ENCODE assay signal across 17 cellular contexts in genomic region chr22:30373331-30374325, GRCh38. TPM values are rescaled to one million over a fixed set of nuclear protein-coding genes. Genes with fewer than 3 reads are reported as not detected.
DNase-seq lines count a peak whose midpoint lies in the region; ATAC-seq and TF ChIP-seq lines count a peak whose summit lies in the region.
"Had no signal": no experiment of that assay in that cellular context is flagged by ENCODE, and none has a peak within 500 bp of the region (broad histone marks: within the 10 kb centered on the region; RNA-seq: fewer than 3 reads in every experiment).

No MANE protein-coding gene starts in this region.

- H3K27ac Mint-ChIP-seq in GM23338: no peak overlapping the region
- no peak overlapping the region for H3K27ac Mint-ChIP-seq in osteocyte (ENCODE audit: unreplicated experiment)
- H3K27ac Mint-ChIP-seq: CD4-positive, alpha-beta T cell had no signal

- H3K27ac ChIP-seq in GM23338 (ENCODE audit: low read depth) (no peak overlapping the region), A673 (ENCODE audit: low read depth, low read length, poor library complexity, severe bottlenecking) (no peak overlapping the region)

- H3K9ac ChIP-seq in iPS-15b (ENCODE audit: low read depth, low read length): peak overlapping the region; percentile 26

- peak; percentile 8; the same call in 2 of the 3 replicates for ATAC-seq in GM23338

- H3K9me3 Mint-ChIP-seq in GM23338: no peaks in the 10 kb centered on the region; the same call in 2 of the 3 replicates
- H3K9me3 Mint-ChIP-seq in osteocyte (ENCODE audit: unreplicated experiment): no peaks in the 10 kb centered on the region
- H3K9me3 Mint-ChIP-seq: CD4-positive, alpha-beta T cell had no signal

- H3K4me2 ChIP-seq in GM23338: no peak overlapping the region

- peaks cover 19% of the 10 kb centered on the region for H3K27me3 Mint-ChIP-seq in GM23338 (ENCODE audit: insufficient read depth, low read depth, poor library complexity)
- H3K27me3 Mint-ChIP-seq in osteocyte (ENCODE audit: unreplicated experiment): no peaks in the 10 kb centered on the region
- H3K27me3 Mint-ChIP-seq: CD4-positive, alpha-beta T cell had no signal

- H3K36me3 Mint-ChIP-seq in GM23338 (ENCODE audit: low read depth) (peaks cover 8% of the 10 kb centered on the region), osteocyte (ENCODE audit: unreplicated experiment) (no peaks in the 10 kb centered on the region)

- DNase-seq in GM23338 (ENCODE audit: low spot score): no peak
- DNase-seq in SK-N-DZ (ENCODE audit: low spot score): peak; percentile 49
- DNase-seq in osteocyte (ENCODE audit: extremely low spot score, unreplicated experiment): peak; percentile 80
- DNase-seq in activated CD4-positive, alpha-beta T cell treated with anti-CD3 and anti-CD28 coated beads for 4 hours: no peak
- DNase-seq in A673 (ENCODE audit: low spot score): no peak
- no peak for DNase-seq in NCI-H1105 treated with DMSO at 0.1 percent for 48 hours (lab: John Stamatoyannopoulos, UW)
- no peak for DNase-seq in NCI-H345 (lab: John Stamatoyannopoulos, UW)
- DNase-seq: ACHN; CD4-positive, alpha-beta T cell; DMS79; MG63; NCI-H1105; NCI-H1930; NCI-H2171; NCI-H510A; NCI-H82 had no signal

- H3K4me1 ChIP-seq in GM23338 (ENCODE audit: insufficient read depth) (no peaks in the 10 kb centered on the region), iPS-15b (ENCODE audit: control insufficient read depth, insufficient read depth, low read length) (no peaks in the 10 kb centered on the region), A673 (ENCODE audit: insufficient read depth, low read length, poor library complexity, severe bottlenecking) (no peaks in the 10 kb centered on the region)

- no peak overlapping the region for H3K4me3 ChIP-seq in GM23338
- no peak overlapping the region for H3K4me3 ChIP-seq in iPS-15b (ENCODE audit: low read depth, low read length)
- no peak overlapping the region for H3K4me3 ChIP-seq in A673 (ENCODE audit: low read depth, low read length, poor library complexity, severe bottlenecking)
- H3K4me3 ChIP-seq: MG63 had no signal

- H4K20me1 ChIP-seq in GM23338 (replicated peaks; ENCODE audit: insufficient read depth): no peaks in the 10 kb centered on the region

- no peaks in the 10 kb centered on the region for H3K9me2 ChIP-seq in GM23338 (ENCODE audit: insufficient read depth)

- POLR2A ChIA-PET in A673 (lab: Charles Lee; ENCODE audit: low non-redundant PET): no interaction called here

- H3K27me3 ChIP-seq in GM23338 (ENCODE audit: insufficient read depth): no peaks in the 10 kb centered on the region
- H3K27me3 ChIP-seq in iPS-15b (ENCODE audit: control insufficient read depth, insufficient read depth, low read length): no peaks in the 10 kb centered on the region
- no peaks in the 10 kb centered on the region for H3K27me3 ChIP-seq in A673 (replicated peaks; ENCODE audit: insufficient read depth, low read depth, low read length, poor library complexity)
- H3K27me3 ChIP-seq: MG63 had no signal

- peaks cover 5% of the 10 kb centered on the region for H3K4me1 Mint-ChIP-seq in GM23338
- H3K4me1 Mint-ChIP-seq in osteocyte (ENCODE audit: unreplicated experiment): no peaks in the 10 kb centered on the region

- CTCF ChIA-PET in A673 (lab: Charles Lee): no interaction called here

- no peak overlapping the region for H3K4me3 Mint-ChIP-seq in GM23338
- H3K4me3 Mint-ChIP-seq in osteocyte (ENCODE audit: unreplicated experiment): no peak overlapping the region
- H3K4me3 Mint-ChIP-seq: CD4-positive, alpha-beta T cell had no signal

- H2AFZ ChIP-seq in GM23338: no peak overlapping the region

- no peaks in the 10 kb centered on the region for H3K79me2 ChIP-seq in GM23338 (replicated peaks; ENCODE audit: insufficient read depth)

- H3K9me3 ChIP-seq in iPS-15b (ENCODE audit: control insufficient read depth, insufficient read depth, low read length) (no peaks in the 10 kb centered on the region), A673 (ENCODE audit: low read depth, low read length, poor library complexity, severe bottlenecking) (no peaks in the 10 kb centered on the region)
- H3K9me3 ChIP-seq: MG63 had no signal

- no TSS peak for BruUV-seq in A673 (replicated peaks; lab: Mats Ljungman, UMichigan)

- H3K36me3 ChIP-seq in GM23338 (ENCODE audit: insufficient read depth): no peaks in the 10 kb centered on the region
- H3K36me3 ChIP-seq in iPS-15b (ENCODE audit: control insufficient read depth, insufficient read depth, low read length): peaks cover 8% of the 10 kb centered on the region
- no peaks in the 10 kb centered on the region for H3K36me3 ChIP-seq in A673 (ENCODE audit: insufficient read depth, low read length, poor library complexity, severe bottlenecking)
- H3K36me3 ChIP-seq: MG63 had no signal

- H3F3A ChIP-seq in GM23338 (replicated peaks; ENCODE audit: low read depth): no peaks in the 10 kb centered on the region; the same call in 1 of the 2 replicates

- TF ChIP-seq CTCF in GM23338 (conservative IDR thresholded peaks at IDR 0.05; ENCODE audit: low read depth in 2 of 2): no peak
- TF ChIP-seq CTCF in osteocyte (IDR thresholded peaks at IDR 0.05): no peak
- TF ChIP-seq CTCF in A673 (conservative IDR thresholded peaks at IDR 0.05; ENCODE audit: low read depth, low read length): no peak

- intact Hi-C loops in A673 (cut with micrococcal nuclease; ENCODE audit: unreplicated experiment): no loop called here

TF ChIP-seq in GM23338, 12 proteins besides CTCF, POLR2A, EP300 and RAD21 (continues in another document):
- no peak for TF ChIP-seq EZH2 (IDR thresholded peaks at IDR 0.05; ENCODE audit: low read depth, unreplicated experiment)
- TF ChIP-seq POLR2AphosphoS5 (IDR thresholded peaks at IDR 0.05; ENCODE audit: low read depth): no peak
- TF ChIP-seq ETS1 (IDR thresholded peaks at IDR 0.05): no peak
- TF ChIP-seq NANOG (IDR thresholded peaks at IDR 0.05; ENCODE audit: borderline replicate concordance): no peak
- TF ChIP-seq ZNF331 (CRISPR knock-in tag; IDR thresholded peaks at IDR 0.05; ENCODE audit: low read depth): no peak
- no peak for TF ChIP-seq JUNB (IDR thresholded peaks at IDR 0.05; ENCODE audit: unreplicated experiment)
- TF ChIP-seq STAT1 (IDR thresholded peaks at IDR 0.05; ENCODE audit: unreplicated experiment): no peak
- no peak for TF ChIP-seq CREB1 (CRISPR knock-in tag; IDR thresholded peaks at IDR 0.05; ENCODE audit: low read depth)

RNA-seq across cellular contexts. Expression of gene RNF215, which starts 13.6 kb away (rescaled TPM):
- 12.4 and 13.9 TPM in 2 replicates for total RNA-seq in GM23338 (2014; rRNA removed; shearing (Covaris generic))
- polyA plus RNA-seq in GM23338 (2016; fragmentation: Nextera tagmentation; extraction: Ambion mirVana): 1.8 and 3.3 TPM in 2 replicates
- 20.7 and 26.5 TPM in 2 replicates for polyA plus RNA-seq in SK-N-DZ (2014; cell fraction: cytosol; rRNA removed)
- polyA plus RNA-seq in SK-N-DZ (2014; cell fraction: nucleus; rRNA removed): 81.1 and 92.8 TPM in 2 replicates
- total RNA-seq in osteocyte (36.1 and 36.6 TPM in 2 replicates), A673 (2021) (18.9 and 22.4 TPM in 2 replicates)

RNA-seq across cellular contexts. Expression of gene CCDC157, which starts 16.8 kb away (rescaled TPM):
- total RNA-seq in GM23338 (2014; rRNA removed; shearing (Covaris generic)): 6.9 and 7.9 TPM in 2 replicates
- 3.7 and 3.8 TPM in 2 replicates for polyA plus RNA-seq in GM23338 (2016; fragmentation: Nextera tagmentation; extraction: Ambion mirVana)
- 7.2 and 8.6 TPM in 2 replicates for polyA plus RNA-seq in SK-N-DZ (2014; cell fraction: cytosol; rRNA removed)
- 6.6 and 6.7 TPM in 2 replicates for polyA plus RNA-seq in SK-N-DZ (2014; cell fraction: nucleus; rRNA removed)
- total RNA-seq in osteocyte (2.9 and 3.7 TPM in 2 replicates), A673 (2021) (5.7 and 6.0 TPM in 2 replicates)

RNA-seq across cellular contexts. Expression of gene SF3A1, which starts 16.9 kb away (rescaled TPM):
- total RNA-seq in GM23338 (2014; rRNA removed; shearing (Covaris generic)): 108 and 170 TPM in 2 replicates
- polyA plus RNA-seq in GM23338 (2016; fragmentation: Nextera tagmentation; extraction: Ambion mirVana): 93.4 and 107 TPM in 2 replicates
- polyA plus RNA-seq in SK-N-DZ (2014; cell fraction: cytosol; rRNA removed): 17.6 and 31.0 TPM in 2 replicates
- 21.7 and 101 TPM in 2 replicates for polyA plus RNA-seq in SK-N-DZ (2014; cell fraction: nucleus; rRNA removed)
- total RNA-seq in osteocyte (170 and 187 TPM in 2 replicates), A673 (2021) (346 and 366 TPM in 2 replicates)

RNA-seq across cellular contexts. Expression of gene SEC14L2, which starts 23.2 kb away (rescaled TPM):
- total RNA-seq in GM23338 (2014; rRNA removed; shearing (Covaris generic)): 2.1 and 4.2 TPM in 2 replicates
- 2.2 and 2.5 TPM in 2 replicates for polyA plus RNA-seq in GM23338 (2016; fragmentation: Nextera tagmentation; extraction: Ambion mirVana)
- 2.6 and 13.2 TPM in 2 replicates for polyA plus RNA-seq in SK-N-DZ (2014; cell fraction: cytosol; rRNA removed)
- polyA plus RNA-seq in SK-N-DZ (2014; cell fraction: nucleus; rRNA removed): 3.6 and 4.2 TPM in 2 replicates
- 14.9 and 19.0 TPM in 2 replicates for total RNA-seq in osteocyte
- 14.4 and 19.4 TPM in 2 replicates for total RNA-seq in A673 (2021)

RNA-seq across cellular contexts. Expression of gene TBC1D10A, which starts 46.9 kb away (rescaled TPM):
- 6.0 and 8.8 TPM in 2 replicates for total RNA-seq in GM23338 (2014; rRNA removed; shearing (Covaris generic))
- polyA plus RNA-seq in GM23338 (2016; fragmentation: Nextera tagmentation; extraction: Ambion mirVana): 3.3 and 4.2 TPM in 2 replicates
- polyA plus RNA-seq in SK-N-DZ (2014; cell fraction: cytosol; rRNA removed): 11.4 and 12.7 TPM in 2 replicates
- polyA plus RNA-seq in SK-N-DZ (2014; cell fraction: nucleus; rRNA removed): 17.1 and 20.8 TPM in 2 replicates
- total RNA-seq in osteocyte (12.6 and 14.1 TPM in 2 replicates), A673 (2021) (8.4 and 10.6 TPM in 2 replicates)

Comparison
In these comparisons a context has a peak if more than half of its experiments do, and no peak if none do; other contexts are left out.
1. DNase-seq: peak in SK-N-DZ (single experiment) and osteocyte (single experiment); none in GM23338 (single experiment), activated CD4-positive, alpha-beta T cell treated with anti-CD3 and anti-CD28 coated beads for 4 hours (0 of 2), A673 (single experiment), NCI-H1105 treated with DMSO at 0.1 percent for 48 hours (single experiment) and NCI-H345 (single experiment).